ENCODE assay signal across 1 cellular context in the genomic region with DNA sequence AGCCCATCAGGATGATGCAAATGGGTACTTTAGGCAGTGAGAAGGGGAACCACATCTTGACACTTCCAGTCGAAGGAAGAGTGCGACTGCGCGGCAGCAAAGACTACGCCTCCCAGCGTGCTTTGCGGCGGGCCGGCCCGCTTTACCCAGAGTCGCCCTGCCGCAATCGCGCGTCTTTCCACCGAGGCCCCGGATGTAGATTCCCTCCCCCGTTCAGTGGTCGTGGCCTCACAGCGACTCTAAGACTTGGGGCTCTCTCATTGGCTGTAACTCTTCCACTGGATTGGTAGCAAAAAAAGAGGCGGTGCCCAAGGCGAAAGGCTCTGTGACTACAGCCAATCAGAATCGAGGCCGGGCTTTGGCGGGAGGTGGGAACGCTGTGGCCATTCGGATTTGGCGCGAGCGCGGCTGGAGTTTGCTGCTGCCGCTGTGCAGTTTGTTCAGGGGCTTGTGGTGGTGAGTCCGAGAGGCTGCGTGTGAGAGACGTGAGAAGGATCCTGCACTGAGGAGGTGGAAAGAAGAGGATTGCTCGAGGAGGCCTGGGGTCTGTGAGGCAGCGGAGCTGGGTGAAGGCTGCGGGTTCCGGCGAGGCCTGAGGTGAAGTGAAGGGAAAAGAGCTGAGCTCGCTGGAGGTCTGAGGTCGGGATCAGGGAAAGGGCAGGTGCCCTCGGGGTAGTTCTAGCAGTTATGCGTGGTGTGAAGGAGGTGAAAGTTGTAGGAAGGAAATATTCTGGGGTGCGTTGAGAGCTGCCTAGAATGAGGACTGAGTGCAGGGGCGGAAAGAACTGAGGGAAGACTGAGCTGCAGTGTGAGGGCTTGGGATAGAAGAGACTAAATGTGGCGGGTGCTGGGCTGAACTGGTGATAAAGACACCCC.
A peak's percentile ranks its signal among the peaks of the same experiment; 100 is the strongest.
TF ChIP-seq lines count a peak whose summit lies in the region.

A gene with protein sequence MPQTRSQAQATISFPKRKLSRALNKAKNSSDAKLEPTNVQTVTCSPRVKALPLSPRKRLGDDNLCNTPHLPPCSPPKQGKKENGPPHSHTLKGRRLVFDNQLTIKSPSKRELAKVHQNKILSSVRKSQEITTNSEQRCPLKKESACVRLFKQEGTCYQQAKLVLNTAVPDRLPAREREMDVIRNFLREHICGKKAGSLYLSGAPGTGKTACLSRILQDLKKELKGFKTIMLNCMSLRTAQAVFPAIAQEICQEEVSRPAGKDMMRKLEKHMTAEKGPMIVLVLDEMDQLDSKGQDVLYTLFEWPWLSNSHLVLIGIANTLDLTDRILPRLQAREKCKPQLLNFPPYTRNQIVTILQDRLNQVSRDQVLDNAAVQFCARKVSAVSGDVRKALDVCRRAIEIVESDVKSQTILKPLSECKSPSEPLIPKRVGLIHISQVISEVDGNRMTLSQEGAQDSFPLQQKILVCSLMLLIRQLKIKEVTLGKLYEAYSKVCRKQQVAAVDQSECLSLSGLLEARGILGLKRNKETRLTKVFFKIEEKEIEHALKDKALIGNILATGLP (plus strand): TSS at position 386 of the 876 bp plus-strand sequence. CDS start 1,542 bp downstream, outside the sequence.

TF ChIP-seq in HepG2, 621 proteins besides CTCF, POLR2A, EP300 and RAD21 (continued from another document and continues in another):
- TF ChIP-seq, protein P1, sequence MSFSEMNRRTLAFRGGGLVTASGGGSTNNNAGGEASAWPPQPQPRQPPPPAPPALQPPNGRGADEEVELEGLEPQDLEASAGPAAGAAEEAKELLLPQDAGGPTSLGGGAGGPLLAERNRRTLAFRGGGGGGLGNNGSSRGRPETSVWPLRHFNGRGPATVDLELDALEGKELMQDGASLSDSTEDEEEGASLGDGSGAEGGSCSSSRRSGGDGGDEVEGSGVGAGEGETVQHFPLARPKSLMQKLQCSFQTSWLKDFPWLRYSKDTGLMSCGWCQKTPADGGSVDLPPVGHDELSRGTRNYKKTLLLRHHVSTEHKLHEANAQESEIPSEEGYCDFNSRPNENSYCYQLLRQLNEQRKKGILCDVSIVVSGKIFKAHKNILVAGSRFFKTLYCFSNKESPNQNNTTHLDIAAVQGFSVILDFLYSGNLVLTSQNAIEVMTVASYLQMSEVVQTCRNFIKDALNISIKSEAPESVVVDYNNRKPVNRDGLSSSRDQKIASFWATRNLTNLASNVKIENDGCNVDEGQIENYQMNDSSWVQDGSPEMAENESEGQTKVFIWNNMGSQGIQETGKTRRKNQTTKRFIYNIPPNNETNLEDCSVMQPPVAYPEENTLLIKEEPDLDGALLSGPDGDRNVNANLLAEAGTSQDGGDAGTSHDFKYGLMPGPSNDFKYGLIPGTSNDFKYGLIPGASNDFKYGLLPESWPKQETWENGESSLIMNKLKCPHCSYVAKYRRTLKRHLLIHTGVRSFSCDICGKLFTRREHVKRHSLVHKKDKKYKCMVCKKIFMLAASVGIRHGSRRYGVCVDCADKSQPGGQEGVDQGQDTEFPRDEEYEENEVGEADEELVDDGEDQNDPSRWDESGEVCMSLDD (CRISPR knock-in tag; IDR thresholded peaks at IDR 0.05; ENCODE audit: borderline replicate concordance) = no peak
- TF ChIP-seq CEBPG (CRISPR knock-in tag; IDR thresholded peaks at IDR 0.05) = peak; percentile 71
- peak; percentile 83 for TF ChIP-seq YEATS4 (CRISPR knock-in tag; IDR thresholded peaks at IDR 0.05; ENCODE audit: borderline replicate concordance)
- TF ChIP-seq, protein P2, sequence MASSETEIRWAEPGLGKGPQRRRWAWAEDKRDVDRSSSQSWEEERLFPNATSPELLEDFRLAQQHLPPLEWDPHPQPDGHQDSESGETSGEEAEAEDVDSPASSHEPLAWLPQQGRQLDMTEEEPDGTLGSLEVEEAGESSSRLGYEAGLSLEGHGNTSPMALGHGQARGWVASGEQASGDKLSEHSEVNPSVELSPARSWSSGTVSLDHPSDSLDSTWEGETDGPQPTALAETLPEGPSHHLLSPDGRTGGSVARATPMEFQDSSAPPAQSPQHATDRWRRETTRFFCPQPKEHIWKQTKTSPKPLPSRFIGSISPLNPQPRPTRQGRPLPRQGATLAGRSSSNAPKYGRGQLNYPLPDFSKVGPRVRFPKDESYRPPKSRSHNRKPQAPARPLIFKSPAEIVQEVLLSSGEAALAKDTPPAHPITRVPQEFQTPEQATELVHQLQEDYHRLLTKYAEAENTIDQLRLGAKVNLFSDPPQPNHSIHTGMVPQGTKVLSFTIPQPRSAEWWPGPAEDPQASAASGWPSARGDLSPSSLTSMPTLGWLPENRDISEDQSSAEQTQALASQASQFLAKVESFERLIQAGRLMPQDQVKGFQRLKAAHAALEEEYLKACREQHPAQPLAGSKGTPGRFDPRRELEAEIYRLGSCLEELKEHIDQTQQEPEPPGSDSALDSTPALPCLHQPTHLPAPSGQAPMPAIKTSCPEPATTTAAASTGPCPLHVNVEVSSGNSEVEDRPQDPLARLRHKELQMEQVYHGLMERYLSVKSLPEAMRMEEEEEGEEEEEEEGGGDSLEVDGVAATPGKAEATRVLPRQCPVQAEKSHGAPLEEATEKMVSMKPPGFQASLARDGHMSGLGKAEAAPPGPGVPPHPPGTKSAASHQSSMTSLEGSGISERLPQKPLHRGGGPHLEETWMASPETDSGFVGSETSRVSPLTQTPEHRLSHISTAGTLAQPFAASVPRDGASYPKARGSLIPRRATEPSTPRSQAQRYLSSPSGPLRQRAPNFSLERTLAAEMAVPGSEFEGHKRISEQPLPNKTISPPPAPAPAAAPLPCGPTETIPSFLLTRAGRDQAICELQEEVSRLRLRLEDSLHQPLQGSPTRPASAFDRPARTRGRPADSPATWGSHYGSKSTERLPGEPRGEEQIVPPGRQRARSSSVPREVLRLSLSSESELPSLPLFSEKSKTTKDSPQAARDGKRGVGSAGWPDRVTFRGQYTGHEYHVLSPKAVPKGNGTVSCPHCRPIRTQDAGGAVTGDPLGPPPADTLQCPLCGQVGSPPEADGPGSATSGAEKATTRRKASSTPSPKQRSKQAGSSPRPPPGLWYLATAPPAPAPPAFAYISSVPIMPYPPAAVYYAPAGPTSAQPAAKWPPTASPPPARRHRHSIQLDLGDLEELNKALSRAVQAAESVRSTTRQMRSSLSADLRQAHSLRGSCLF (CRISPR knock-in tag; IDR thresholded peaks at IDR 0.05; ENCODE audit: borderline replicate concordance) = no peak
- TF ChIP-seq NR2C2 (CRISPR knock-in tag; IDR thresholded peaks at IDR 0.05; ENCODE audit: borderline replicate concordance) = peak; percentile 93
- TF ChIP-seq, protein P3, sequence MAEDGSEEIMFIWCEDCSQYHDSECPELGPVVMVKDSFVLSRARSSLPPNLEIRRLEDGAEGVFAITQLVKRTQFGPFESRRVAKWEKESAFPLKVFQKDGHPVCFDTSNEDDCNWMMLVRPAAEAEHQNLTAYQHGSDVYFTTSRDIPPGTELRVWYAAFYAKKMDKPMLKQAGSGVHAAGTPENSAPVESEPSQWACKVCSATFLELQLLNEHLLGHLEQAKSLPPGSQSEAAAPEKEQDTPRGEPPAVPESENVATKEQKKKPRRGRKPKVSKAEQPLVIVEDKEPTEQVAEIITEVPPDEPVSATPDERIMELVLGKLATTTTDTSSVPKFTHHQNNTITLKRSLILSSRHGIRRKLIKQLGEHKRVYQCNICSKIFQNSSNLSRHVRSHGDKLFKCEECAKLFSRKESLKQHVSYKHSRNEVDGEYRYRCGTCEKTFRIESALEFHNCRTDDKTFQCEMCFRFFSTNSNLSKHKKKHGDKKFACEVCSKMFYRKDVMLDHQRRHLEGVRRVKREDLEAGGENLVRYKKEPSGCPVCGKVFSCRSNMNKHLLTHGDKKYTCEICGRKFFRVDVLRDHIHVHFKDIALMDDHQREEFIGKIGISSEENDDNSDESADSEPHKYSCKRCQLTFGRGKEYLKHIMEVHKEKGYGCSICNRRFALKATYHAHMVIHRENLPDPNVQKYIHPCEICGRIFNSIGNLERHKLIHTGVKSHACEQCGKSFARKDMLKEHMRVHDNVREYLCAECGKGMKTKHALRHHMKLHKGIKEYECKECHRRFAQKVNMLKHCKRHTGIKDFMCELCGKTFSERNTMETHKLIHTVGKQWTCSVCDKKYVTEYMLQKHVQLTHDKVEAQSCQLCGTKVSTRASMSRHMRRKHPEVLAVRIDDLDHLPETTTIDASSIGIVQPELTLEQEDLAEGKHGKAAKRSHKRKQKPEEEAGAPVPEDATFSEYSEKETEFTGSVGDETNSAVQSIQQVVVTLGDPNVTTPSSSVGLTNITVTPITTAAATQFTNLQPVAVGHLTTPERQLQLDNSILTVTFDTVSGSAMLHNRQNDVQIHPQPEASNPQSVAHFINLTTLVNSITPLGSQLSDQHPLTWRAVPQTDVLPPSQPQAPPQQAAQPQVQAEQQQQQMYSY (CRISPR knock-in tag; IDR thresholded peaks at IDR 0.05) = 0 out of 2 replicates have a peak, but pooled peaks have one; percentile 33
- TF ChIP-seq ZNF790 (CRISPR knock-in tag; IDR thresholded peaks at IDR 0.05; ENCODE audit: borderline replicate concordance) = no peak
- TF ChIP-seq, protein P4, sequence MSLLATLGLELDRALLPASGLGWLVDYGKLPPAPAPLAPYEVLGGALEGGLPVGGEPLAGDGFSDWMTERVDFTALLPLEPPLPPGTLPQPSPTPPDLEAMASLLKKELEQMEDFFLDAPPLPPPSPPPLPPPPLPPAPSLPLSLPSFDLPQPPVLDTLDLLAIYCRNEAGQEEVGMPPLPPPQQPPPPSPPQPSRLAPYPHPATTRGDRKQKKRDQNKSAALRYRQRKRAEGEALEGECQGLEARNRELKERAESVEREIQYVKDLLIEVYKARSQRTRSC (CRISPR knock-in tag; IDR thresholded peaks at IDR 0.05; ENCODE audit: low read depth) = no peak
- no peak for TF ChIP-seq RFXANK (CRISPR knock-in tag; IDR thresholded peaks at IDR 0.05)
- TF ChIP-seq GTF3A (CRISPR knock-in tag; conservative IDR thresholded peaks at IDR 0.05) = 0 out of 2 replicates have a peak, but pooled peaks have one; percentile 72
- no peak for TF ChIP-seq ZNF326 (CRISPR knock-in tag; IDR thresholded peaks at IDR 0.05; ENCODE audit: borderline replicate concordance)
- peak; percentile 87 for TF ChIP-seq KAT8 (CRISPR knock-in tag; IDR thresholded peaks at IDR 0.05)
- TF ChIP-seq ZC3H13 (CRISPR knock-in tag; IDR thresholded peaks at IDR 0.05) = peak; percentile 47; the same call in 1 of the 2 replicates
- 0 out of 2 replicates have a peak, but pooled peaks have one; percentile 30 for TF ChIP-seq RFX3 (CRISPR knock-in tag; IDR thresholded peaks at IDR 0.05)
- TF ChIP-seq MTF2 (CRISPR knock-in tag; IDR thresholded peaks at IDR 0.05; ENCODE audit: borderline replicate concordance) = no peak
- TF ChIP-seq SMAD9 (CRISPR knock-in tag; IDR thresholded peaks at IDR 0.05) = peak; percentile 79; the same call in 1 of the 2 replicates
- TF ChIP-seq GATAD2A (CRISPR knock-in tag; IDR thresholded peaks at IDR 0.05) = no peak
- no peak for TF ChIP-seq ZNF230 (CRISPR knock-in tag; IDR thresholded peaks at IDR 0.05)
- TF ChIP-seq, protein P5, sequence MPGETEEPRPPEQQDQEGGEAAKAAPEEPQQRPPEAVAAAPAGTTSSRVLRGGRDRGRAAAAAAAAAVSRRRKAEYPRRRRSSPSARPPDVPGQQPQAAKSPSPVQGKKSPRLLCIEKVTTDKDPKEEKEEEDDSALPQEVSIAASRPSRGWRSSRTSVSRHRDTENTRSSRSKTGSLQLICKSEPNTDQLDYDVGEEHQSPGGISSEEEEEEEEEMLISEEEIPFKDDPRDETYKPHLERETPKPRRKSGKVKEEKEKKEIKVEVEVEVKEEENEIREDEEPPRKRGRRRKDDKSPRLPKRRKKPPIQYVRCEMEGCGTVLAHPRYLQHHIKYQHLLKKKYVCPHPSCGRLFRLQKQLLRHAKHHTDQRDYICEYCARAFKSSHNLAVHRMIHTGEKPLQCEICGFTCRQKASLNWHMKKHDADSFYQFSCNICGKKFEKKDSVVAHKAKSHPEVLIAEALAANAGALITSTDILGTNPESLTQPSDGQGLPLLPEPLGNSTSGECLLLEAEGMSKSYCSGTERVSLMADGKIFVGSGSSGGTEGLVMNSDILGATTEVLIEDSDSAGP (CRISPR knock-in tag; IDR thresholded peaks at IDR 0.05; ENCODE audit: borderline replicate concordance) = peak; percentile 94
- TF ChIP-seq, protein P6, sequence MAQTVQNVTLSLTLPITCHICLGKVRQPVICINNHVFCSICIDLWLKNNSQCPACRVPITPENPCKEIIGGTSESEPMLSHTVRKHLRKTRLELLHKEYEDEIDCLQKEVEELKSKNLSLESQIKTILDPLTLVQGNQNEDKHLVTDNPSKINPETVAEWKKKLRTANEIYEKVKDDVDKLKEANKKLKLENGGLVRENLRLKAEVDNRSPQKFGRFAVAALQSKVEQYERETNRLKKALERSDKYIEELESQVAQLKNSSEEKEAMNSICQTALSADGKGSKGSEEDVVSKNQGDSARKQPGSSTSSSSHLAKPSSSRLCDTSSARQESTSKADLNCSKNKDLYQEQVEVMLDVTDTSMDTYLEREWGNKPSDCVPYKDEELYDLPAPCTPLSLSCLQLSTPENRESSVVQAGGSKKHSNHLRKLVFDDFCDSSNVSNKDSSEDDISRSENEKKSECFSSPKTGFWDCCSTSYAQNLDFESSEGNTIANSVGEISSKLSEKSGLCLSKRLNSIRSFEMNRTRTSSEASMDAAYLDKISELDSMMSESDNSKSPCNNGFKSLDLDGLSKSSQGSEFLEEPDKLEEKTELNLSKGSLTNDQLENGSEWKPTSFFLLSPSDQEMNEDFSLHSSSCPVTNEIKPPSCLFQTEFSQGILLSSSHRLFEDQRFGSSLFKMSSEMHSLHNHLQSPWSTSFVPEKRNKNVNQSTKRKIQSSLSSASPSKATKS (CRISPR knock-in tag; IDR thresholded peaks at IDR 0.05) = no peak
- peak; percentile 14; the same call in 1 of the 2 replicates for TF ChIP-seq ZNF614 (CRISPR knock-in tag; IDR thresholded peaks at IDR 0.05; ENCODE audit: borderline replicate concordance)
- TF ChIP-seq, protein P7, sequence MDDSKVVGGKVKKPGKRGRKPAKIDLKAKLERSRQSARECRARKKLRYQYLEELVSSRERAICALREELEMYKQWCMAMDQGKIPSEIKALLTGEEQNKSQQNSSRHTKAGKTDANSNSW (CRISPR knock-in tag; IDR thresholded peaks at IDR 0.05; ENCODE audit: borderline replicate concordance) = peak; percentile 95
- TF ChIP-seq, protein P8, sequence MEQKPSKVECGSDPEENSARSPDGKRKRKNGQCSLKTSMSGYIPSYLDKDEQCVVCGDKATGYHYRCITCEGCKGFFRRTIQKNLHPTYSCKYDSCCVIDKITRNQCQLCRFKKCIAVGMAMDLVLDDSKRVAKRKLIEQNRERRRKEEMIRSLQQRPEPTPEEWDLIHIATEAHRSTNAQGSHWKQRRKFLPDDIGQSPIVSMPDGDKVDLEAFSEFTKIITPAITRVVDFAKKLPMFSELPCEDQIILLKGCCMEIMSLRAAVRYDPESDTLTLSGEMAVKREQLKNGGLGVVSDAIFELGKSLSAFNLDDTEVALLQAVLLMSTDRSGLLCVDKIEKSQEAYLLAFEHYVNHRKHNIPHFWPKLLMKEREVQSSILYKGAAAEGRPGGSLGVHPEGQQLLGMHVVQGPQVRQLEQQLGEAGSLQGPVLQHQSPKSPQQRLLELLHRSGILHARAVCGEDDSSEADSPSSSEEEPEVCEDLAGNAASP (CRISPR knock-in tag; IDR thresholded peaks at IDR 0.05; ENCODE audit: borderline replicate concordance) = no peak; the same call in 1 of the 2 replicates
- peak; percentile 40; the same call in 1 of the 2 replicates for TF ChIP-seq ZNF205 (CRISPR knock-in tag; IDR thresholded peaks at IDR 0.05)
- peak; percentile 75; the same call in 1 of the 2 replicates for TF ChIP-seq KLF11 (CRISPR knock-in tag; IDR thresholded peaks at IDR 0.05)
- peak; percentile 72; the same call in 1 of the 2 replicates for TF ChIP-seq ZBTB38 (CRISPR knock-in tag; IDR thresholded peaks at IDR 0.05)
- no peak for TF ChIP-seq HNRNPH1 (optimal IDR thresholded peaks at IDR 0.05; ENCODE audit: low read depth, low read length)
- no peak for TF ChIP-seq ZNF530 (CRISPR knock-in tag; IDR thresholded peaks at IDR 0.05; ENCODE audit: low read depth)
- peak; percentile 86 for TF ChIP-seq SP5 (CRISPR knock-in tag; IDR thresholded peaks at IDR 0.05; ENCODE audit: borderline replicate concordance, low read depth)
- TF ChIP-seq ZNF160 (CRISPR knock-in tag; IDR thresholded peaks at IDR 0.05) = peak; percentile 86; the same call in 1 of the 2 replicates
- TF ChIP-seq, protein P9, sequence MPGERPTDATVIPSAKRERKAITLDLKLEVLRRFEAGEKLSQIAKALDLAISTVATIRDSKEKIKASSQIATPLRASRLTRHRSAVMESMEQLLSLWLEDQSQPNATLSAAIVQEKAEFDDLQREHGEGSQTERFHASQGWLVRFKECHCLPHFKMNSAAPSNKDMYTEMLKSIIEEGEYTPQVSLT (CRISPR knock-in tag; IDR thresholded peaks at IDR 0.05; ENCODE audit: borderline replicate concordance, low read depth) = no peak
